ENCODE assay signal across 16 cellular contexts in the genomic region with DNA sequence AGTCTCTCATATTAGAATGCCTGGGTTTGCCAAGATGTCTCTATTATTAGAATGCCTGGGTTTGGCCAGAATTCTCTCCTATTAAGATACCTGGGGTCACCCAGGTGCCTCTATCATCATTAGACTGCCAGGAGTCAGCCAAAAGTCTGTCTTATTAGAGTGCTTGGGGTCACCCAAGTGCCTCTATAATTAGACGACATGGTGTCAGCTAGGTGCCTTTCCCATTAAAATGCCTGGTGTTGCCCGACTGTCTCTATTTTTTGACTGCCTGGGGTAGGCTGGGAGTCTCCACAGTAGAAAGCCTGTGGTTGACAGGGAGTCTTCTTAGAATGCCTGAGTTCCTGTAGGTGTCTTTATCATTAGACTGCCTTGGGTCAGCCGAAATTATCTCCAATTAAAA.
DNase-seq lines count a peak whose midpoint lies in the region; ATAC-seq and TF ChIP-seq lines count a peak whose summit lies in the region.
"Had no signal": no experiment of that assay in that cellular context is flagged by ENCODE, and none has a peak within 500 bp of the region (broad histone marks: within the 10 kb centered on the region; RNA-seq: fewer than 3 reads in every experiment).

No MANE protein-coding gene starts in this region.

- POLR2A ChIA-PET in WTC11 (lab: Charles Lee) = no interaction called here

- H3K36me3 Mint-ChIP-seq in osteocyte (ENCODE audit: unreplicated experiment) = no peaks in the 10 kb centered on the region
- peaks cover 96% of the 10 kb centered on the region for H3K36me3 Mint-ChIP-seq in WTC11

- H3K4me3 ChIP-seq in esophagus muscularis mucosa (no peak overlapping the region), heart left ventricle (peak overlapping the region in 1 of 12 donors; percentile 15), right cardiac atrium (ENCODE audit: low read length) (no peak overlapping the region)
- H3K4me3 ChIP-seq: A549, GM23248 had no signal

- H3K4me1 Mint-ChIP-seq in osteocyte (ENCODE audit: unreplicated experiment) = no peaks in the 10 kb centered on the region
- no peaks in the 10 kb centered on the region for H3K4me1 Mint-ChIP-seq in WTC11
- H3K4me1 Mint-ChIP-seq: CD4-positive, alpha-beta memory T cell had no signal

- H3K9me3 ChIP-seq in esophagus muscularis mucosa (peaks cover 0 to 15% (median 2%) of the 10 kb centered on the region in 4 donors), heart left ventricle (peaks cover 0 to 46% (median 0%) of the 10 kb centered on the region in 12 donors), right cardiac atrium (ENCODE audit: control insufficient read depth, low read length) (no peaks in the 10 kb centered on the region)
- H3K9me3 ChIP-seq: BE2C had no signal

- ATAC-seq in heart left ventricle = peak in 3 of 4 donors; percentile 4 to 49 (median 6)
- peak in 1 of 2 donors; percentile 5 for ATAC-seq in right cardiac atrium
- ATAC-seq in HG03469 (IDR thresholded peaks at IDR 0.05; ENCODE audit: unreplicated experiment) = no peak
- no peak for ATAC-seq in omental fat pad (ENCODE audit: low FRiP score)
- no peak for ATAC-seq in WTC11
- ATAC-seq: A549 had no signal

- TF ChIP-seq POLR2A in esophagus muscularis mucosa (IDR thresholded peaks at IDR 0.05; ENCODE audit: low read depth) (no peak), heart left ventricle (IDR thresholded peaks at IDR 0.05) (no peak)

- H3K27ac ChIP-seq in esophagus muscularis mucosa (replicated peaks in 1 of 4) (no peak overlapping the region), heart left ventricle (peak overlapping the region in 10 of 12 donors; percentile 26 to 91 (median 59)), right cardiac atrium (ENCODE audit: low read length) (peak overlapping the region; percentile 91)
- H3K27ac ChIP-seq: A549, C4-2B, GM23248 had no signal

- no peaks in the 10 kb centered on the region for H3K27me3 ChIP-seq in esophagus muscularis mucosa
- H3K27me3 ChIP-seq in heart left ventricle = no peaks in the 10 kb centered on the region
- no peaks in the 10 kb centered on the region for H3K27me3 ChIP-seq in right cardiac atrium (ENCODE audit: control insufficient read depth, insufficient read depth)
- H3K27me3 ChIP-seq: BE2C had no signal

- CTCF ChIA-PET in WTC11 (lab: Charles Lee) = no interaction called here

- peaks cover 0 to 28% (median 0%) of the 10 kb centered on the region in 4 donors for H3K4me1 ChIP-seq in esophagus muscularis mucosa
- peaks cover 0 to 50% (median 14%) of the 10 kb centered on the region in 12 donors for H3K4me1 ChIP-seq in heart left ventricle
- H3K4me1 ChIP-seq in right cardiac atrium (ENCODE audit: control insufficient read depth, insufficient read depth, low read length) = peaks cover 8% of the 10 kb centered on the region
- H3K4me1 ChIP-seq: A549, BE2C had no signal

- no peak for TF ChIP-seq EP300 in esophagus muscularis mucosa (IDR thresholded peaks at IDR 0.05)

- intact Hi-C loops in esophagus muscularis mucosa (cut with DNase I) = no loop called here
- intact Hi-C loops in heart left ventricle (cut with DNase I) = loop anchor here in 4 of 10 donors (5.0 to 10.0 kb wide), 4 partner anchors 66 to 118 kb away; no protein-coding TSS in a partner anchor
- intact Hi-C loops in right cardiac atrium (cut with DNase I) = no loop called here

- 69% methylated on average over 3 of the region's 3 CpGs for WGBS in esophagus muscularis mucosa
- WGBS in heart left ventricle, 4 donors = 26 to 52% (median 46%) methylated on average over 2 to 3 of the region's 3 CpGs
- WGBS in right cardiac atrium = 58% methylated on average over 3 of the region's 3 CpGs

- H3K27me3 Mint-ChIP-seq in osteocyte (ENCODE audit: unreplicated experiment) (no peaks in the 10 kb centered on the region), WTC11 (ENCODE audit: low read depth) (peaks cover 15% of the 10 kb centered on the region; the same call in 1 of the 2 replicates)
- H3K27me3 Mint-ChIP-seq: CD4-positive, alpha-beta memory T cell had no signal

- no peak overlapping the region for H3K4me3 Mint-ChIP-seq in osteocyte (ENCODE audit: unreplicated experiment)
- H3K4me3 Mint-ChIP-seq in WTC11 = no peak overlapping the region
- H3K4me3 Mint-ChIP-seq: CD4-positive, alpha-beta memory T cell had no signal

- TF ChIP-seq CTCF in esophagus muscularis mucosa (IDR thresholded peaks at IDR 0.05) = no peak
- no peak for TF ChIP-seq CTCF in heart left ventricle (IDR thresholded peaks at IDR 0.05)
- TF ChIP-seq CTCF in osteocyte (IDR thresholded peaks at IDR 0.05) = no peak
- TF ChIP-seq CTCF in omental fat pad (IDR thresholded peaks at IDR 0.05) = no peak
- no peak for TF ChIP-seq CTCF in WTC11 (IDR thresholded peaks at IDR 0.05)

- H3K36me3 ChIP-seq in esophagus muscularis mucosa (no peaks in the 10 kb centered on the region), heart left ventricle (no peaks in the 10 kb centered on the region)
- H3K36me3 ChIP-seq: BE2C had no signal

- no peak overlapping the region for H3K27ac Mint-ChIP-seq in osteocyte (ENCODE audit: unreplicated experiment)
- no peak overlapping the region for H3K27ac Mint-ChIP-seq in WTC11
- H3K27ac Mint-ChIP-seq: CD4-positive, alpha-beta memory T cell had no signal

- DNase-seq in esophagus muscularis mucosa (ENCODE audit: extremely low spot score) (peak; percentile 75), heart left ventricle (no peak), right cardiac atrium (no peak), osteocyte (ENCODE audit: extremely low spot score, unreplicated experiment) (peak; percentile 46), omental fat pad (ENCODE audit: low spot score) (no peak), WTC11 (ENCODE audit: low spot score) (no peak)
- DNase-seq: BE2C; CD4-positive, alpha-beta memory T cell; DMS153; DMS79 treated with DMSO at 0.1 percent for 48 hours; EL; GM23248; H7 had no signal

- peaks cover 90% of the 10 kb centered on the region for H3K9me3 Mint-ChIP-seq in osteocyte (ENCODE audit: unreplicated experiment)
- H3K9me3 Mint-ChIP-seq in WTC11 = peaks cover 99% of the 10 kb centered on the region

TF ChIP-seq in WTC11, 78 proteins besides CTCF, POLR2A, EP300 and RAD21 (continues in another document):
- TF ChIP-seq ZBTB21 (CRISPR knock-in tag; IDR thresholded peaks at IDR 0.05; ENCODE audit: borderline replicate concordance) (no peak), ZNF416 (CRISPR knock-in tag; IDR thresholded peaks at IDR 0.05) (no peak), JUN (CRISPR knock-in tag; IDR thresholded peaks at IDR 0.05) (no peak), SMAD3 (CRISPR knock-in tag; IDR thresholded peaks at IDR 0.05; ENCODE audit: borderline replicate concordance) (no peak)
- TF ChIP-seq, protein P1, sequence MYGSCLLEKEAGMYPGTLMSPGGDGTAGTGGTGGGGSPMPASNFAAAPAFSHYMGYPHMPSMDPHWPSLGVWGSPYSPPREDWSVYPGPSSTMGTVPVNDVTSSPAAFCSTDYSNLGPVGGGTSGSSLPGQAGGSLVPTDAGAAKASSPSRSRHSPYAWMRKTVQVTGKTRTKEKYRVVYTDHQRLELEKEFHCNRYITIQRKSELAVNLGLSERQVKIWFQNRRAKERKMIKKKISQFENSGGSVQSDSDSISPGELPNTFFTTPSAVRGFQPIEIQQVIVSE (CRISPR knock-in tag; IDR thresholded peaks at IDR 0.05; ENCODE audit: borderline replicate concordance) = no peak
- TF ChIP-seq, protein P2, sequence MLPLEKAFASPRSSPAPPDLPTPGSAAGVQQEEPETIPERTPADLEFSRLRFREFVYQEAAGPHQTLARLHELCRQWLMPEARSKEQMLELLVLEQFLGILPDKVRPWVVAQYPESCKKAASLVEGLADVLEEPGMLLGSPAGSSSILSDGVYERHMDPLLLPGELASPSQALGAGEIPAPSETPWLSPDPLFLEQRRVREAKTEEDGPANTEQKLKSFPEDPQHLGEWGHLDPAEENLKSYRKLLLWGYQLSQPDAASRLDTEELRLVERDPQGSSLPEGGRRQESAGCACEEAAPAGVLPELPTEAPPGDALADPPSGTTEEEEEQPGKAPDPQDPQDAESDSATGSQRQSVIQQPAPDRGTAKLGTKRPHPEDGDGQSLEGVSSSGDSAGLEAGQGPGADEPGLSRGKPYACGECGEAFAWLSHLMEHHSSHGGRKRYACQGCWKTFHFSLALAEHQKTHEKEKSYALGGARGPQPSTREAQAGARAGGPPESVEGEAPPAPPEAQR (CRISPR knock-in tag; IDR thresholded peaks at IDR 0.05) = no peak
- TF ChIP-seq, protein P3, sequence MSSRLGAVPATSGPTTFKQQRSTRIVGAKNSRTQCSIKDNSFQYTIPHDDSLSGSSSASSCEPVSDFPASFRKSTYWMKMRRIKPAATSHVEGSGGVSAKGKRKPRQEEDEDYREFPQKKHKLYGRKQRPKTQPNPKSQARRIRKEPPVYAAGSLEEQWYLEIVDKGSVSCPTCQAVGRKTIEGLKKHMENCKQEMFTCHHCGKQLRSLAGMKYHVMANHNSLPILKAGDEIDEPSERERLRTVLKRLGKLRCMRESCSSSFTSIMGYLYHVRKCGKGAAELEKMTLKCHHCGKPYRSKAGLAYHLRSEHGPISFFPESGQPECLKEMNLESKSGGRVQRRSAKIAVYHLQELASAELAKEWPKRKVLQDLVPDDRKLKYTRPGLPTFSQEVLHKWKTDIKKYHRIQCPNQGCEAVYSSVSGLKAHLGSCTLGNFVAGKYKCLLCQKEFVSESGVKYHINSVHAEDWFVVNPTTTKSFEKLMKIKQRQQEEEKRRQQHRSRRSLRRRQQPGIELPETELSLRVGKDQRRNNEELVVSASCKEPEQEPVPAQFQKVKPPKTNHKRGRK (CRISPR knock-in tag; IDR thresholded peaks at IDR 0.05; ENCODE audit: borderline replicate concordance) = no peak
- TF ChIP-seq, protein P4, sequence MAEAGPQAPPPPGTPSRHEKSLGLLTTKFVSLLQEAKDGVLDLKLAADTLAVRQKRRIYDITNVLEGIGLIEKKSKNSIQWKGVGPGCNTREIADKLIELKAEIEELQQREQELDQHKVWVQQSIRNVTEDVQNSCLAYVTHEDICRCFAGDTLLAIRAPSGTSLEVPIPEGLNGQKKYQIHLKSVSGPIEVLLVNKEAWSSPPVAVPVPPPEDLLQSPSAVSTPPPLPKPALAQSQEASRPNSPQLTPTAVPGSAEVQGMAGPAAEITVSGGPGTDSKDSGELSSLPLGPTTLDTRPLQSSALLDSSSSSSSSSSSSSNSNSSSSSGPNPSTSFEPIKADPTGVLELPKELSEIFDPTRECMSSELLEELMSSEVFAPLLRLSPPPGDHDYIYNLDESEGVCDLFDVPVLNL (CRISPR knock-in tag; IDR thresholded peaks at IDR 0.05; ENCODE audit: borderline replicate concordance, low read depth) = no peak
- TF ChIP-seq, protein P5, sequence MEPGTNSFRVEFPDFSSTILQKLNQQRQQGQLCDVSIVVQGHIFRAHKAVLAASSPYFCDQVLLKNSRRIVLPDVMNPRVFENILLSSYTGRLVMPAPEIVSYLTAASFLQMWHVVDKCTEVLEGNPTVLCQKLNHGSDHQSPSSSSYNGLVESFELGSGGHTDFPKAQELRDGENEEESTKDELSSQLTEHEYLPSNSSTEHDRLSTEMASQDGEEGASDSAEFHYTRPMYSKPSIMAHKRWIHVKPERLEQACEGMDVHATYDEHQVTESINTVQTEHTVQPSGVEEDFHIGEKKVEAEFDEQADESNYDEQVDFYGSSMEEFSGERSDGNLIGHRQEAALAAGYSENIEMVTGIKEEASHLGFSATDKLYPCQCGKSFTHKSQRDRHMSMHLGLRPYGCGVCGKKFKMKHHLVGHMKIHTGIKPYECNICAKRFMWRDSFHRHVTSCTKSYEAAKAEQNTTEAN (CRISPR knock-in tag; IDR thresholded peaks at IDR 0.05) = no peak

Comparison
In these comparisons a context has a peak if more than half of its experiments do, and no peak if none do; other contexts are left out.
1. DNase-seq: peak in esophagus muscularis mucosa (single experiment) and osteocyte (single experiment); none in heart left ventricle (0 of 5), right cardiac atrium (0 of 3), omental fat pad (single experiment) and WTC11 (single experiment).
2. H3K27ac ChIP-seq: peak in heart left ventricle (10 of 12) and right cardiac atrium (single experiment); none in esophagus muscularis mucosa (0 of 4).
3. ATAC-seq: peak in heart left ventricle (3 of 4); none in HG03469 (single experiment), omental fat pad (single experiment) and WTC11 (single experiment).